In genomic region chr20:62352402-62353288, GRCh38 we compare ENCODE assay signal across 9 cellular contexts. TPM values are rescaled to one million over a fixed set of nuclear protein-coding genes. Genes with fewer than 3 reads are reported as not detected.
DNase-seq lines count a peak whose midpoint lies in the region; ATAC-seq lines count a peak whose summit lies in the region.
"Had no signal": no experiment of that assay in that cellular context is flagged by ENCODE, and none has a peak within 500 bp of the region (broad histone marks: within the 10 kb centered on the region; RNA-seq: fewer than 3 reads in every experiment).

No MANE protein-coding gene starts in this region.

- H3K9me3 ChIP-seq in duodenal mucosa (ENCODE audit: control insufficient read depth in 1 of 2, low read length in 2 of 2) (no peaks in the 10 kb centered on the region), mesenchymal stem cell (ENCODE audit: control insufficient read depth, low read length) (peaks cover 3% of the 10 kb centered on the region)

- H2AK5ac ChIP-seq in mesenchymal stem cell (ENCODE audit: low read length, severe bottlenecking): no peak overlapping the region

- no peak overlapping the region for H3K27ac Mint-ChIP-seq in activated naive CD8-positive, alpha-beta T cell treated with anti-CD3 and anti-CD28 coated beads, Interleukin-2, amount 10 ng/mL, durations not matched to agents 7 days and 5 days
- no peak overlapping the region for H3K27ac Mint-ChIP-seq in activated naive CD8-positive, alpha-beta T cell treated with anti-CD3 and anti-CD28 coated beads for 36 hours

- H3K4me2 ChIP-seq in mesenchymal stem cell (ENCODE audit: low read length, poor library complexity, severe bottlenecking): no peak overlapping the region

- H3K4me1 ChIP-seq in duodenal mucosa (ENCODE audit: control insufficient read depth in 1 of 2, insufficient read depth in 2 of 2, low read length in 2 of 2): peaks cover 17 to 41% of the 10 kb centered on the region in 2 donors
- peaks cover 72% of the 10 kb centered on the region for H3K4me1 ChIP-seq in mesenchymal stem cell (ENCODE audit: control insufficient read depth, insufficient read depth, low read depth, low read length)

- H3K14ac ChIP-seq in mesenchymal stem cell (ENCODE audit: low read length in 2 of 2): no peak overlapping the region

- H2BK12ac ChIP-seq in mesenchymal stem cell (ENCODE audit: low read length in 2 of 2): no peak overlapping the region

- H3K27me3 ChIP-seq in duodenal mucosa (ENCODE audit: control insufficient read depth in 1 of 2, insufficient read depth in 2 of 2, low read length in 2 of 2): no peaks in the 10 kb centered on the region
- no peaks in the 10 kb centered on the region for H3K27me3 ChIP-seq in mesenchymal stem cell (ENCODE audit: control insufficient read depth in 1 of 2, insufficient read depth in 1 of 2, low read length in 2 of 2)

- peaks cover 7% of the 10 kb centered on the region for H3K9me3 Mint-ChIP-seq in activated naive CD8-positive, alpha-beta T cell treated with anti-CD3 and anti-CD28 coated beads, Interleukin-2, amount 10 ng/mL, durations not matched to agents 7 days and 5 days
- peaks cover 5% of the 10 kb centered on the region for H3K9me3 Mint-ChIP-seq in activated naive CD8-positive, alpha-beta T cell treated with anti-CD3 and anti-CD28 coated beads for 36 hours

- H3K4me3 Mint-ChIP-seq in activated naive CD8-positive, alpha-beta T cell treated with anti-CD3 and anti-CD28 coated beads, Interleukin-2, amount 10 ng/mL, durations not matched to agents 7 days and 5 days: no peak overlapping the region
- no peak overlapping the region for H3K4me3 Mint-ChIP-seq in activated naive CD8-positive, alpha-beta T cell treated with anti-CD3 and anti-CD28 coated beads for 36 hours

- H3K23ac ChIP-seq in mesenchymal stem cell (ENCODE audit: low read length in 2 of 2): no peak overlapping the region

- no peak overlapping the region for H4K8ac ChIP-seq in mesenchymal stem cell (ENCODE audit: low read length)

- no peak overlapping the region for H2BK5ac ChIP-seq in mesenchymal stem cell (ENCODE audit: low read depth, low read length, poor library complexity, severe bottlenecking)

- H3K27ac ChIP-seq in duodenal mucosa (ENCODE audit: low read depth, low read length): peak overlapping the region; percentile 3
- H3K27ac ChIP-seq in mesenchymal stem cell (ENCODE audit: low read length, poor library complexity, severe bottlenecking): peak overlapping the region; percentile 14

- H3K4me1 Mint-ChIP-seq in activated naive CD8-positive, alpha-beta T cell treated with anti-CD3 and anti-CD28 coated beads, Interleukin-2, amount 10 ng/mL, durations not matched to agents 7 days and 5 days: peaks cover 2% of the 10 kb centered on the region
- no peaks in the 10 kb centered on the region for H3K4me1 Mint-ChIP-seq in activated naive CD8-positive, alpha-beta T cell treated with anti-CD3 and anti-CD28 coated beads for 36 hours

- ATAC-seq in activated naive CD8-positive, alpha-beta T cell treated with anti-CD3 and anti-CD28 coated beads, Interleukin-2, amount 10 ng/mL, durations not matched to agents 7 days and 5 days (ENCODE audit: low read depth): peak; percentile 16
- no peak for ATAC-seq in GM21786 (IDR thresholded peaks at IDR 0.05; ENCODE audit: unreplicated experiment)
- no peak for ATAC-seq in HG02884 (IDR thresholded peaks at IDR 0.05; ENCODE audit: unreplicated experiment)

- 92% methylated on average over 43 of the region's 43 CpGs for WGBS in mesenchymal stem cell

- H3K36me3 ChIP-seq in duodenal mucosa (ENCODE audit: control insufficient read depth in 1 of 2, insufficient read depth in 2 of 2, low read length in 2 of 2): no peaks in the 10 kb centered on the region
- H3K36me3 ChIP-seq in mesenchymal stem cell (ENCODE audit: control insufficient read depth in 1 of 2, insufficient read depth in 2 of 2, low read depth in 1 of 2, low read length in 2 of 2): peaks cover 9 to 81% of the 10 kb centered on the region in 2 experiments

- peaks cover 19% of the 10 kb centered on the region for H3K79me1 ChIP-seq in mesenchymal stem cell (replicated peaks; ENCODE audit: low read length, poor library complexity, severe bottlenecking)

- no peak overlapping the region for H3K18ac ChIP-seq in mesenchymal stem cell (ENCODE audit: low read depth in 1 of 2, low read length in 2 of 2)

- no peaks in the 10 kb centered on the region for H3K36me3 Mint-ChIP-seq in activated naive CD8-positive, alpha-beta T cell treated with anti-CD3 and anti-CD28 coated beads, Interleukin-2, amount 10 ng/mL, durations not matched to agents 7 days and 5 days
- H3K36me3 Mint-ChIP-seq in activated naive CD8-positive, alpha-beta T cell treated with anti-CD3 and anti-CD28 coated beads for 36 hours: peaks cover 2% of the 10 kb centered on the region

- peak overlapping the region; percentile 12 for H2BK15ac ChIP-seq in mesenchymal stem cell (ENCODE audit: low read depth, poor library complexity, severe bottlenecking)

- no peak for DNase-seq in activated naive CD8-positive, alpha-beta T cell treated with anti-CD3 and anti-CD28 coated beads, Interleukin-2, amount 10 ng/mL, durations not matched to agents 7 days and 5 days
- DNase-seq in activated naive CD8-positive, alpha-beta T cell treated with anti-CD3 and anti-CD28 coated beads for 36 hours: no peak
- no peak for DNase-seq in mesenchymal stem cell
- no peak for DNase-seq in cortex of kidney (lab: John Stamatoyannopoulos, UW)
- DNase-seq in stimulated activated CD4-positive, alpha-beta T cell treated with anti-CD3 and anti-CD28 coated beads, Interleukin-2, amount 100 ng/mL, for 48 hours: no peak
- DNase-seq: activated gamma-delta T cell had no signal

- H3K9ac ChIP-seq in duodenal mucosa (ENCODE audit: low read depth in 1 of 2, low read length in 2 of 2) (no peak overlapping the region), mesenchymal stem cell (ENCODE audit: low read length) (no peak overlapping the region)

- POLR2A ChIA-PET in activated naive CD8-positive, alpha-beta T cell treated with anti-CD3 and anti-CD28 coated beads, Interleukin-2, amount 10 ng/mL, durations not matched to agents 7 days and 5 days (lab: Charles Lee): no interaction called here

- no peaks in the 10 kb centered on the region for H3K27me3 Mint-ChIP-seq in activated naive CD8-positive, alpha-beta T cell treated with anti-CD3 and anti-CD28 coated beads, Interleukin-2, amount 10 ng/mL, durations not matched to agents 7 days and 5 days
- peaks cover 3% of the 10 kb centered on the region for H3K27me3 Mint-ChIP-seq in activated naive CD8-positive, alpha-beta T cell treated with anti-CD3 and anti-CD28 coated beads for 36 hours

- no peak overlapping the region for H3K4me3 ChIP-seq in duodenal mucosa (ENCODE audit: low read depth in 1 of 2, low read length in 2 of 2)
- no peak overlapping the region for H3K4me3 ChIP-seq in mesenchymal stem cell (ENCODE audit: insufficient read depth in 1 of 2, low read depth in 1 of 2, low read length in 2 of 2)

- no peak overlapping the region for H2BK120ac ChIP-seq in mesenchymal stem cell (ENCODE audit: low read depth, low read length)

- H3K4ac ChIP-seq in mesenchymal stem cell (ENCODE audit: low read depth in 1 of 2, low read length in 2 of 2): no peak overlapping the region

- no peak overlapping the region for H4K91ac ChIP-seq in mesenchymal stem cell (ENCODE audit: low read length)

- H2AFZ ChIP-seq in mesenchymal stem cell (ENCODE audit: low read depth, low read length): no peak overlapping the region

RNA-seq across cellular contexts. Expression of gene LAMA5, which starts 14.5 kb away (rescaled TPM):
- under 1 TPM; 0.54 to 0.80 TPM for total RNA-seq in activated naive CD8-positive, alpha-beta T cell treated with anti-CD3 and anti-CD28 coated beads, Interleukin-2, amount 10 ng/mL, durations not matched to agents 7 days and 5 days
- under 1 TPM; 0.38 to 0.91 TPM for total RNA-seq in activated naive CD8-positive, alpha-beta T cell treated with anti-CD3 and anti-CD28 coated beads for 36 hours
- 70.0 TPM for polyA plus RNA-seq in mesenchymal stem cell (2013, experiment 1 of 2)
- polyA plus RNA-seq in mesenchymal stem cell (2013, experiment 2 of 2): 65.1 TPM

RNA-seq across cellular contexts. Expression of gene RPS21, which starts 34.3 kb away (rescaled TPM):
- total RNA-seq in activated naive CD8-positive, alpha-beta T cell treated with anti-CD3 and anti-CD28 coated beads, Interleukin-2, amount 10 ng/mL, durations not matched to agents 7 days and 5 days: 1,000 to 10,000 TPM; 2,045 to 2,157 TPM
- total RNA-seq in activated naive CD8-positive, alpha-beta T cell treated with anti-CD3 and anti-CD28 coated beads for 36 hours: 1,000 to 10,000 TPM; 2,242 to 2,482 TPM
- 2,383 TPM for polyA plus RNA-seq in mesenchymal stem cell (2013, experiment 1 of 2)
- 2,319 TPM for polyA plus RNA-seq in mesenchymal stem cell (2013, experiment 2 of 2)

RNA-seq across cellular contexts. Expression of gene ADRM1, which starts 49.8 kb away (rescaled TPM):
- 10 to 100 TPM; 72.4 to 74.6 TPM for total RNA-seq in activated naive CD8-positive, alpha-beta T cell treated with anti-CD3 and anti-CD28 coated beads, Interleukin-2, amount 10 ng/mL, durations not matched to agents 7 days and 5 days
- 100 to 1,000 TPM; 136 to 139 TPM for total RNA-seq in activated naive CD8-positive, alpha-beta T cell treated with anti-CD3 and anti-CD28 coated beads for 36 hours
- 99.6 TPM for polyA plus RNA-seq in mesenchymal stem cell (2013, experiment 1 of 2)
- 97.9 TPM for polyA plus RNA-seq in mesenchymal stem cell (2013, experiment 2 of 2)

RNA-seq across cellular contexts. Expression of gene CABLES2, which starts 54.4 kb away (rescaled TPM):
- 10 to 100 TPM; 12.1 to 14.4 TPM for total RNA-seq in activated naive CD8-positive, alpha-beta T cell treated with anti-CD3 and anti-CD28 coated beads, Interleukin-2, amount 10 ng/mL, durations not matched to agents 7 days and 5 days
- 1 to 10 TPM; 4.9 to 5.3 TPM for total RNA-seq in activated naive CD8-positive, alpha-beta T cell treated with anti-CD3 and anti-CD28 coated beads for 36 hours
- 5.4 TPM for polyA plus RNA-seq in mesenchymal stem cell (2013, experiment 1 of 2)
- polyA plus RNA-seq in mesenchymal stem cell (2013, experiment 2 of 2): 5.4 TPM
